Comparison of ENCODE assay signal across 8 cellular contexts in the genomic region with DNA sequence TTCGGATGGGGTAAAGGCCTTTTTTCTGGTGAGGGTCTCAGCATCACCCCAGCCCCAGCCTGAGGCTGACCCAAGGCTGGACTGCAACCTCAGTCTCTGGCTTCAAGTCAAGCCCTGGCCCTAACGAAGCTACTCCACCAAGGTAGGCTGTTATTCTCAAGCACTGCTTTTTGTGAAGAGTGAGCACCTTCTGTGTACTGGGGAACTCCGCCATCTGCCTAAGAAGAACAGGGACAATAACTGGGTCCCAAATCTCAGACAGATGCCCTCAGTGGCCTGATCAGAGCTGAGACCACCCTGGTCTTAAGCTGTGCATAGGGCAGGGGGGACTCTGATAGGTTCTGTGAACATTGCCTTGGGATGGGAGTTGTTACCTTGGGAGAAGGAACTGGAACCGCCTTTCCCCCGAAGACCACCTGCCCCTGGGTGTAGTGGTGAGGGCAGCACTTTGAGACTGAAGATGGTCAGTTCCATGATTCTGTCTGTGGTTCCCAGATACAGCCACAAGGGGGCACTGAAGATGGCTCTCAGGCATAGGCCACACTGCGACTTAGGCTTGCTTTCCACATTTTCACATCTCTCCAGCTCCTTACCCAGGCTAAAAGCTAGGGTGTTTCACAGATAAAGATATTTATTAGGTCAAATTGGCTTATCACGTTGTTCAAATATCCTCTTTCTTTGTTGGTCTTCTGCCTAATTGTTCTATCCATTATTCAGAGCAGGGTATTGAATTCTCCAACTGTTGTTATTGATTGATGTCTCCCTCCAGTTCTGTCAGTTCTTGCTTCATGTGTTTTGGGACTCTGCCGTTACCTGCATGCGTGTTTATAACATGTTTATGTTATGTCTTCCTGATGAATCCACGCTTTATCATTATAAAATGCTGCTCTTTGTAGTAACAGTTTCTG. TPM values are rescaled to one million over a fixed set of nuclear protein-coding genes. Genes with fewer than 3 reads are reported as not detected.
DNase-seq lines count a peak whose midpoint lies in the region; ATAC-seq and TF ChIP-seq lines count a peak whose summit lies in the region.

No MANE protein-coding gene starts in this region.

- H2AFZ ChIP-seq in Loucy (ENCODE audit: low read length) = 0 out of 2 replicates have a peak overlapping the region, but pooled peaks have one; percentile 31

- no peaks in the 10 kb centered on the region for H3K9me3 Mint-ChIP-seq in activated naive CD8-positive, alpha-beta T cell treated with anti-CD3 and anti-CD28 coated beads, Interleukin-2, amount 10 ng/mL, durations not matched to agents 7 days and 5 days

- WGBS in psoas muscle, 3 donors = 44 to 52% (median 48%) methylated on average over 10 of the region's 10 CpGs
- WGBS in aorta, 2 donors = 42 to 43% methylated on average over 10 of the region's 10 CpGs

- DNase-seq in COLO829 (ENCODE audit: low spot score) (peak; percentile 84), SW 1271 (lab: John Stamatoyannopoulos, UW) (peak; percentile 30 to 65), cardiac muscle cell (ENCODE audit: low read depth in 1 of 2, low spot score in 1 of 2) (peak; percentile 77 to 82), psoas muscle (peak; percentile 66 to 72), aorta (peak; percentile 78 to 82)
- DNase-seq in activated naive CD8-positive, alpha-beta T cell treated with anti-CD3 and anti-CD28 coated beads, Interleukin-2, amount 10 ng/mL, durations not matched to agents 7 days and 5 days = peak; percentile 60

- H3K27me3 ChIP-seq in Loucy (ENCODE audit: insufficient read depth, low read length, poor library complexity, severe bottlenecking) = no peaks in the 10 kb centered on the region
- no peaks in the 10 kb centered on the region for H3K27me3 ChIP-seq in cardiac muscle cell
- no peaks in the 10 kb centered on the region for H3K27me3 ChIP-seq in psoas muscle (ENCODE audit: insufficient read depth in 3 of 3, low read length in 2 of 3)
- no peaks in the 10 kb centered on the region for H3K27me3 ChIP-seq in aorta (ENCODE audit: control insufficient read depth in 1 of 2, insufficient read depth in 2 of 2, low read length in 1 of 2)

- no peak overlapping the region for H3K9ac ChIP-seq in Loucy (ENCODE audit: low read depth, low read length, poor library complexity, severe bottlenecking)

- intact Hi-C loops in psoas muscle (cut with DNase I) (loop anchor here (1.0 to 10.0 kb wide), 6 partner anchors 64 to 514 kb away; no protein-coding TSS in a partner anchor), aorta (cut with DNase I) (loop anchor here (1.0 to 10.0 kb wide), 5 partner anchors 65 to 522 kb away; no protein-coding TSS in a partner anchor)

- no peaks in the 10 kb centered on the region for H4K20me1 ChIP-seq in Loucy (ENCODE audit: insufficient read depth, low read length, poor library complexity, severe bottlenecking)

- H3K9me3 ChIP-seq in Loucy (ENCODE audit: insufficient read depth, low read depth, low read length) (no peaks in the 10 kb centered on the region), cardiac muscle cell (ENCODE audit: low read depth) (no peaks in the 10 kb centered on the region), psoas muscle (no peaks in the 10 kb centered on the region), aorta (ENCODE audit: control insufficient read depth, low read length) (no peaks in the 10 kb centered on the region)

- no peaks in the 10 kb centered on the region for H3K79me2 ChIP-seq in Loucy (ENCODE audit: insufficient read depth, low read length)

- no peak overlapping the region for H3K27ac Mint-ChIP-seq in activated naive CD8-positive, alpha-beta T cell treated with anti-CD3 and anti-CD28 coated beads, Interleukin-2, amount 10 ng/mL, durations not matched to agents 7 days and 5 days

- H3K27ac ChIP-seq in cardiac muscle cell (no peak overlapping the region), psoas muscle (no peak overlapping the region), aorta (ENCODE audit: low read depth in 1 of 2, low read length in 2 of 2) (no peak overlapping the region)

- H3K36me3 ChIP-seq in Loucy (ENCODE audit: insufficient read depth, low read length) (no peaks in the 10 kb centered on the region), cardiac muscle cell (no peaks in the 10 kb centered on the region), psoas muscle (ENCODE audit: insufficient read depth in 1 of 2, low read depth in 1 of 2) (no peaks in the 10 kb centered on the region), aorta (ENCODE audit: control insufficient read depth in 1 of 2, insufficient read depth in 2 of 2, low read length in 1 of 2) (no peaks in the 10 kb centered on the region)

- H3K4me3 ChIP-seq in Loucy (ENCODE audit: low read length, poor library complexity, severe bottlenecking) (no peak overlapping the region), cardiac muscle cell (no peak overlapping the region), psoas muscle (no peak overlapping the region), aorta (ENCODE audit: low read length in 2 of 2) (no peak overlapping the region)

- no peaks in the 10 kb centered on the region for H3K36me3 Mint-ChIP-seq in activated naive CD8-positive, alpha-beta T cell treated with anti-CD3 and anti-CD28 coated beads, Interleukin-2, amount 10 ng/mL, durations not matched to agents 7 days and 5 days

- no peak overlapping the region for H3K4me3 Mint-ChIP-seq in activated naive CD8-positive, alpha-beta T cell treated with anti-CD3 and anti-CD28 coated beads, Interleukin-2, amount 10 ng/mL, durations not matched to agents 7 days and 5 days

- ATAC-seq in GM21447 (IDR thresholded peaks at IDR 0.05; ENCODE audit: unreplicated experiment) = peak; percentile 58
- ATAC-seq in activated naive CD8-positive, alpha-beta T cell treated with anti-CD3 and anti-CD28 coated beads, Interleukin-2, amount 10 ng/mL, durations not matched to agents 7 days and 5 days (ENCODE audit: low read depth) = peak; percentile 80
- peak; percentile 88 to 96 (median 91) for ATAC-seq in psoas muscle
- ATAC-seq in aorta (ENCODE audit: low FRiP score) = peak; percentile 90

- POLR2A ChIA-PET in activated naive CD8-positive, alpha-beta T cell treated with anti-CD3 and anti-CD28 coated beads, Interleukin-2, amount 10 ng/mL, durations not matched to agents 7 days and 5 days (lab: Charles Lee) = interaction anchor here (3.1 kb wide), 1 partner anchor 12 kb away, joined by 12 read pairs; a partner anchor contains a TSS

- H3K4me2 ChIP-seq in Loucy (ENCODE audit: low read depth, low read length, poor library complexity, severe bottlenecking) = no peak overlapping the region

- H3K4me1 Mint-ChIP-seq in activated naive CD8-positive, alpha-beta T cell treated with anti-CD3 and anti-CD28 coated beads, Interleukin-2, amount 10 ng/mL, durations not matched to agents 7 days and 5 days = peaks cover 9% of the 10 kb centered on the region

- H3K27me3 Mint-ChIP-seq in activated naive CD8-positive, alpha-beta T cell treated with anti-CD3 and anti-CD28 coated beads, Interleukin-2, amount 10 ng/mL, durations not matched to agents 7 days and 5 days = peaks cover 3% of the 10 kb centered on the region

- peak; percentile 94 for TF ChIP-seq CTCF in Loucy (conservative IDR thresholded peaks at IDR 0.05; ENCODE audit: low read length)
- peak; percentile 92 for TF ChIP-seq CTCF in cardiac muscle cell (IDR thresholded peaks at IDR 0.05; ENCODE audit: low read depth, low read length)
- TF ChIP-seq CTCF in psoas muscle (IDR thresholded peaks at IDR 0.05) = peak; percentile 95

- no peaks in the 10 kb centered on the region for H3K9me2 ChIP-seq in Loucy (replicated peaks; ENCODE audit: low read depth, low read length)

- H3K4me1 ChIP-seq in Loucy (ENCODE audit: insufficient read depth, low read length, poor library complexity, severe bottlenecking) (peaks cover 15% of the 10 kb centered on the region), cardiac muscle cell (ENCODE audit: low read depth) (no peaks in the 10 kb centered on the region), psoas muscle (peaks cover 4% of the 10 kb centered on the region), aorta (ENCODE audit: control insufficient read depth in 1 of 2, insufficient read depth in 2 of 2, low read length in 2 of 2) (no peaks in the 10 kb centered on the region)

- H3F3A ChIP-seq in Loucy (ENCODE audit: low read depth) = no peaks in the 10 kb centered on the region

RNA-seq across cellular contexts. Expression of a gene that starts 11.8 kb away (rescaled TPM):
- 10 to 100 TPM; 22.3 to 22.6 TPM for total RNA-seq in activated naive CD8-positive, alpha-beta T cell treated with anti-CD3 and anti-CD28 coated beads, Interleukin-2, amount 10 ng/mL, durations not matched to agents 7 days and 5 days
- 22.4 and 34.0 TPM in 2 replicates for total RNA-seq in cardiac muscle cell
- polyA plus RNA-seq in cardiac muscle cell = 21.6 and 33.3 TPM in 2 replicates
- total RNA-seq in psoas muscle = 10 to 100 TPM; 11.6 to 16.2 (median 14.2) TPM
- 10 to 100 TPM in 1 of 3 donors, 1 to 10 TPM in 2; 6.2 to 16.8 (median 9.2) TPM for polyA plus RNA-seq in psoas muscle
- 10 to 100 TPM; 27.0 to 47.0 TPM for total RNA-seq in aorta
- polyA plus RNA-seq in aorta = 10 to 100 TPM in 1 of 2 donors, 1 to 10 TPM in 1; 7.9 to 13.3 TPM

RNA-seq across cellular contexts. Expression of a gene that starts 34.6 kb away (rescaled TPM):
- total RNA-seq in activated naive CD8-positive, alpha-beta T cell treated with anti-CD3 and anti-CD28 coated beads, Interleukin-2, amount 10 ng/mL, durations not matched to agents 7 days and 5 days = under 1 TPM; 0.65 to 0.86 TPM
- total RNA-seq in cardiac muscle cell (36.4 and 44.9 TPM in 2 replicates), psoas muscle (1 to 10 TPM; 1.1 to 6.7 (median 3.4) TPM), aorta (1 to 10 TPM; 2.3 to 4.4 TPM)
- polyA plus RNA-seq in cardiac muscle cell (23.7 and 34.7 TPM in 2 replicates), psoas muscle (10 to 100 TPM in 1 of 3 donors, 1 to 10 TPM in 2; 1.2 to 14.1 (median 3.0) TPM), aorta (under 1 TPM; 0.41 to 0.63 TPM)
